In genomic region chr5:150623878-150624216, GRCh38 we compare ENCODE assay signal across 11 cellular contexts. TPM values are rescaled to one million over a fixed set of nuclear protein-coding genes. Genes with fewer than 3 reads are reported as not detected.
DNase-seq lines count a peak whose midpoint lies in the region; ATAC-seq lines count a peak whose summit lies in the region.
"Had no signal": no experiment of that assay in that cellular context is flagged by ENCODE, and none has a peak within 500 bp of the region (broad histone marks: within the 10 kb centered on the region; RNA-seq: fewer than 3 reads in every experiment).

No MANE protein-coding gene starts in this region.

- H3K27me3 ChIP-seq in H7 (ENCODE audit: control insufficient read depth, insufficient read depth, low read length) = peaks cover 18% of the 10 kb centered on the region
- H3K27me3 ChIP-seq: cardiac muscle cell had no signal

- peak overlapping the region; percentile 18 for H3K27ac Mint-ChIP-seq in stimulated activated naive CD8-positive, alpha-beta T cell treated with anti-CD3 and anti-CD28 coated beads, Interleukin-15, Interleukin-2, amounts not matched to agents 100 ng/mL and 50 ng/mL, for 24 hours
- peak overlapping the region; percentile 6 to 15 for H3K27ac Mint-ChIP-seq in natural killer cell treated with Interleukin-12 subunit alpha and Interleukin-12 subunit beta and Interleukin-15 and Interleukin-18, amount 100 ng/mL, for 72 hours
- H3K27ac Mint-ChIP-seq: CD14-positive monocyte had no signal

- no peaks in the 10 kb centered on the region for H3K9me3 Mint-ChIP-seq in stimulated activated naive CD8-positive, alpha-beta T cell treated with anti-CD3 and anti-CD28 coated beads, Interleukin-15, Interleukin-2, amounts not matched to agents 100 ng/mL and 50 ng/mL, for 24 hours
- no peaks in the 10 kb centered on the region for H3K9me3 Mint-ChIP-seq in natural killer cell treated with Interleukin-12 subunit alpha and Interleukin-12 subunit beta and Interleukin-15 and Interleukin-18, amount 100 ng/mL, for 72 hours

- H3K4me1 Mint-ChIP-seq in stimulated activated naive CD8-positive, alpha-beta T cell treated with anti-CD3 and anti-CD28 coated beads, Interleukin-15, Interleukin-2, amounts not matched to agents 100 ng/mL and 50 ng/mL, for 24 hours (ENCODE audit: low read depth) = peaks cover 30% of the 10 kb centered on the region
- H3K4me1 Mint-ChIP-seq in natural killer cell treated with Interleukin-12 subunit alpha and Interleukin-12 subunit beta and Interleukin-15 and Interleukin-18, amount 100 ng/mL, for 72 hours (ENCODE audit: low read depth in 2 of 2) = peaks cover 9 to 30% of the 10 kb centered on the region in 2 donors

- no peak for ATAC-seq in stimulated activated naive CD8-positive, alpha-beta T cell treated with anti-CD3 and anti-CD28 coated beads, Interleukin-15, Interleukin-2, amounts not matched to agents 100 U/mL and 50 U/mL, for 24 hours
- ATAC-seq in natural killer cell treated with Interleukin-12 subunit alpha and Interleukin-12 subunit beta and Interleukin-15 and Interleukin-18, amount 100 ng/mL, for 72 hours = peak in 1 of 2 donors; percentile 57
- ATAC-seq in GM18909 (IDR thresholded peaks at IDR 0.05; ENCODE audit: poor library complexity, unreplicated experiment) = no peak
- no peak for ATAC-seq in GM21576 (IDR thresholded peaks at IDR 0.05; ENCODE audit: unreplicated experiment)

- peak overlapping the region; percentile 81 for H3K27ac ChIP-seq in cingulate gyrus (ENCODE audit: low read depth, low read length)
- H3K27ac ChIP-seq: cardiac muscle cell had no signal

- H3K36me3 Mint-ChIP-seq in stimulated activated naive CD8-positive, alpha-beta T cell treated with anti-CD3 and anti-CD28 coated beads, Interleukin-15, Interleukin-2, amounts not matched to agents 100 ng/mL and 50 ng/mL, for 24 hours (ENCODE audit: low read depth) = no peaks in the 10 kb centered on the region
- peaks cover 5% of the 10 kb centered on the region for H3K36me3 Mint-ChIP-seq in natural killer cell treated with Interleukin-12 subunit alpha and Interleukin-12 subunit beta and Interleukin-15 and Interleukin-18, amount 100 ng/mL, for 72 hours

- H3K36me3 ChIP-seq in H7 (replicated peaks; ENCODE audit: control insufficient read depth, insufficient read depth, low read length) = no peaks in the 10 kb centered on the region
- H3K36me3 ChIP-seq: cardiac muscle cell had no signal

- no peak overlapping the region for H3K4me3 ChIP-seq in H7 (ENCODE audit: insufficient read depth, low read depth, low read length)

- no peak for DNase-seq in stimulated activated naive CD8-positive, alpha-beta T cell treated with anti-CD3 and anti-CD28 coated beads, Interleukin-15, Interleukin-2, amounts not matched to agents 100 U/mL and 50 U/mL, for 24 hours
- no peak for DNase-seq in natural killer cell treated with Interleukin-12 subunit alpha and Interleukin-12 subunit beta and Interleukin-15 and Interleukin-18, amount 100 ng/mL, for 72 hours (ENCODE audit: low spot score)
- DNase-seq in H7 (no peak), anterior cingulate cortex (lab: John Stamatoyannopoulos, UW) (no peak)
- DNase-seq: NCI-H1436 treated with DMSO at 0.1 percent for 48 hours had no signal

- peak overlapping the region; percentile 76 for H3K4me3 Mint-ChIP-seq in stimulated activated naive CD8-positive, alpha-beta T cell treated with anti-CD3 and anti-CD28 coated beads, Interleukin-15, Interleukin-2, amounts not matched to agents 100 ng/mL and 50 ng/mL, for 24 hours
- H3K4me3 Mint-ChIP-seq in natural killer cell treated with Interleukin-12 subunit alpha and Interleukin-12 subunit beta and Interleukin-15 and Interleukin-18, amount 100 ng/mL, for 72 hours = peak overlapping the region; percentile 86

- H3K27me3 Mint-ChIP-seq in stimulated activated naive CD8-positive, alpha-beta T cell treated with anti-CD3 and anti-CD28 coated beads, Interleukin-15, Interleukin-2, amounts not matched to agents 100 ng/mL and 50 ng/mL, for 24 hours = peaks cover 25% of the 10 kb centered on the region
- peaks cover 13 to 23% of the 10 kb centered on the region in 2 donors for H3K27me3 Mint-ChIP-seq in natural killer cell treated with Interleukin-12 subunit alpha and Interleukin-12 subunit beta and Interleukin-15 and Interleukin-18, amount 100 ng/mL, for 72 hours

RNA-seq across cellular contexts. Expression of gene SYNPO, which starts 16.6 kb away (rescaled TPM):
- total RNA-seq in natural killer cell treated with Interleukin-12 subunit alpha and Interleukin-12 subunit beta and Interleukin-15 and Interleukin-18, amount 100 ng/mL, for 72 hours = 1 to 10 TPM; 1.0 to 9.3 TPM
- 0.63 and 1.3 TPM in 2 replicates for total RNA-seq in H7 (2014; rRNA removed; shearing (Covaris generic))

RNA-seq across cellular contexts. Expression of gene MYOZ3, which starts 37.2 kb away (rescaled TPM):
- not detected for total RNA-seq in natural killer cell treated with Interleukin-12 subunit alpha and Interleukin-12 subunit beta and Interleukin-15 and Interleukin-18, amount 100 ng/mL, for 72 hours
- 8.1 and 12.9 TPM in 2 replicates for total RNA-seq in H7 (2014; rRNA removed; shearing (Covaris generic))
